Comparison of ENCODE assay signal across 7 cellular contexts in the genomic region with DNA sequence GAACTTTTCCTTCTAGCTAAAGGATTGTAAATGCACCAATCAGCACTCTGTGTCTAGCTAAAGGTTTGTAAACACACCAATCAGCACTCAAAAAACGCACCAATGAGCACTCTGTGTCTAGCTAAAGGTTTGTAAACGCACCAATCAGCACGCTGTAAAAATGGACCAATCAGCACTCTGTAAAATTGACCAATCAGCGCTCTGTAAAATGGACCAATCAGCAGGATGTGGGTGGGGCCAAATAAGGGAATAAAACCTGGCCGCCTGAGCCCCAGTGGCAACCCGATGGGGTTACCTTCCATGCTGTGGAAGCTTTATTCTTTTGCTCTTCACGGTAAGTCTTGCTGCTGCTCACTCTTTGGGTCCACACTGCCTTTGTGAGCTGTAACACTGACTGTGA. TPM values are rescaled to one million over a fixed set of nuclear protein-coding genes. Genes with fewer than 3 reads are reported as not detected.
"Had no signal": no experiment of that assay in that cellular context is flagged by ENCODE, and none has a peak within 500 bp of the region (broad histone marks: within the 10 kb centered on the region; RNA-seq: fewer than 3 reads in every experiment).

No MANE protein-coding gene starts in this region.

RNA-seq across cellular contexts. Expression of gene OR8B8, which starts 13.9 kb away (rescaled TPM):
- total RNA-seq: GM23248, GM23338, H1, H4, H7, H9, HFFc6 had no signal
- polyA plus RNA-seq: GM23248, GM23338, H1 had no signal

RNA-seq across cellular contexts. Expression of gene OR8B4, which starts 34.7 kb away (rescaled TPM):
- total RNA-seq: GM23248, GM23338, H1, H4, H7, H9, HFFc6 had no signal
- polyA plus RNA-seq: GM23248, GM23338, H1 had no signal
